Comparison of ENCODE assay signal across 9 cellular contexts in the genomic region with DNA sequence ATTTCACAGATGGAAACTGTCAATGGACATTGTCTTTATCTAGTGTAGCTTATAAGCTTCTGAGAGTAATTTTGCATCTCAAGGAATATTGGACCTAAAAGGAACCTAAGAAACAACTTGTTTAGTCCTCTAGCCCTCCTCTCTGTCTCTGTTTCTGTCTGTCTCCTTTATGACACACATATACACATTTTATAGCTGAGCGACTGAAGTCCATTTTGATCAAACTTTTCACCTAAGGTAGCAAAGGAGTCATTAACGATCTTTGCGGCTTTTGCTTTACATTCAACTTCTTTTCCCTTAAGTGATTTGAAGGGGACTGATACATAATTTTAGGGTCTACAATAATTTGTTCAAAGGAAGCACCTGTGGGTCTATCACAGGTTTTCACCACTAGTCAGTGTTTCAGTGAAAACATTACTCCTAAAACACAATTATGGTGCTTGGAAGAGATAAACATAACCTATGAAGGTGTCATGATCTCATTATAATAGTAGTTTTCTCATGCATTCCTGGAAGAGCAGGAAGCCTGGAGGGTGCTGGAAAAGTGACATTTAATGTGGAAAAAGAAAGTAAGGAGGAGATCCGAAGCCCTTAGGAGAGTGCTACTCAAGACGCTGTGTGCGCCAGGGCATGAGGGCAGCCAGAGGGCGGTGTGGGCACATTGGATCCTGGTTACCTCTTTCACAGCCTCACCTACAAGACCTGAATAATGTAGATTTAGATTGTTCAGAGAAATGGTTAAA.
A peak's percentile ranks its signal among the peaks of the same experiment; 100 is the strongest.
DNase-seq lines count a peak whose midpoint lies in the region; ATAC-seq, FAIRE-seq and TF ChIP-seq lines count a peak whose summit lies in the region.
"Had no signal": no experiment of that assay in that cellular context is flagged by ENCODE, and none has a peak within 500 bp of the region (broad histone marks: within the 10 kb centered on the region; RNA-seq: fewer than 3 reads in every experiment).

No MANE protein-coding gene starts in this region.

- TF ChIP-seq CTCF in esophagus muscularis mucosa (IDR thresholded peaks at IDR 0.05) (peak; percentile 75 to 79 (median 75)), pancreas (IDR thresholded peaks at IDR 0.05) (peak; percentile 20 to 67 (median 62)), vagina (IDR thresholded peaks at IDR 0.05) (peak; percentile 19 to 43 (median 26))

- peak; percentile 5 for DNase-seq in NCI-H146 (lab: John Stamatoyannopoulos, UW)
- DNase-seq in NCI-H146 treated with DMSO at 0.1 percent for 48 hours (lab: John Stamatoyannopoulos, UW; ENCODE audit: unreplicated experiment) = no peak
- DNase-seq in NCI-H1092 treated with DMSO at 0.1 percent for 48 hours (lab: John Stamatoyannopoulos, UW) = peak; percentile 43
- peak; percentile 54 for DNase-seq in activated CD8-positive, alpha-beta memory T cell treated with anti-CD3 and anti-CD28 coated beads, Interleukin-2, amount 50 U/mL, for 4 hours
- no peak for DNase-seq in esophagus muscularis mucosa (ENCODE audit: extremely low spot score)
- DNase-seq in pancreas = peak; percentile 35 to 79 (median 57)
- no peak for DNase-seq in vagina (ENCODE audit: extremely low spot score in 2 of 2)
- no peak for DNase-seq in RKO (ENCODE audit: low spot score)

- H3K4me3 ChIP-seq in esophagus muscularis mucosa = no peak overlapping the region
- H3K4me3 ChIP-seq in pancreas = no peak overlapping the region
- no peak overlapping the region for H3K4me3 ChIP-seq in vagina
- H3K4me3 ChIP-seq: BLaER1 had no signal

- peak; percentile 71 for FAIRE-seq in pancreas (lab: Jason Lieb, UNC)

- H3K36me3 ChIP-seq in esophagus muscularis mucosa = no peaks in the 10 kb centered on the region
- H3K36me3 ChIP-seq in pancreas = no peaks in the 10 kb centered on the region
- no peaks in the 10 kb centered on the region for H3K36me3 ChIP-seq in vagina
- H3K36me3 ChIP-seq: BLaER1 had no signal

- TF ChIP-seq EP300 in esophagus muscularis mucosa (IDR thresholded peaks at IDR 0.05) = no peak

- H3K27me3 ChIP-seq in esophagus muscularis mucosa (no peaks in the 10 kb centered on the region), pancreas (no peaks in the 10 kb centered on the region), vagina (no peaks in the 10 kb centered on the region)
- H3K27me3 ChIP-seq: BLaER1 had no signal

- 61% methylated on average over 7 of the region's 7 CpGs for WGBS in esophagus muscularis mucosa
- 58 to 59% methylated on average over 7 of the region's 7 CpGs for WGBS in pancreas, 2 donors

- no peak for TF ChIP-seq POLR2A in esophagus muscularis mucosa (IDR thresholded peaks at IDR 0.05; ENCODE audit: low read depth)
- no peak for TF ChIP-seq POLR2A in vagina (IDR thresholded peaks at IDR 0.05)

- no peak overlapping the region for H3K27ac ChIP-seq in esophagus muscularis mucosa (replicated peaks in 1 of 4)
- H3K27ac ChIP-seq in pancreas = no peak overlapping the region
- H3K27ac ChIP-seq in vagina = no peak overlapping the region
- H3K27ac ChIP-seq: BLaER1 had no signal

- no peaks in the 10 kb centered on the region for H3K9me3 ChIP-seq in esophagus muscularis mucosa
- no peaks in the 10 kb centered on the region for H3K9me3 ChIP-seq in pancreas
- H3K9me3 ChIP-seq in vagina = no peaks in the 10 kb centered on the region
- H3K9me3 ChIP-seq: BLaER1 had no signal

- intact Hi-C loops in esophagus muscularis mucosa (cut with DNase I) = loop anchor here (5.0 kb wide), 1 partner anchor 352 kb away; the partner anchor contains the start of gene PIGC
- intact Hi-C loops in pancreas (cut with DNase I) = loop anchor here in 1 of 3 donors (5.0 kb wide), 1 partner anchor 307 kb away; no protein-coding TSS in a partner anchor
- intact Hi-C loops in vagina (cut with DNase I) = no loop called here

- no peaks in the 10 kb centered on the region for H3K4me1 ChIP-seq in esophagus muscularis mucosa
- peaks cover 0 to 6% (median 6%) of the 10 kb centered on the region in 3 donors for H3K4me1 ChIP-seq in pancreas
- H3K4me1 ChIP-seq in vagina = no peaks in the 10 kb centered on the region
- H3K4me1 ChIP-seq: BLaER1 had no signal

- peak; percentile 81 to 99 (median 96) for ATAC-seq in pancreas

Comparison
In these comparisons a context has a peak if more than half of its experiments do, and no peak if none do; other contexts are left out.
1. DNase-seq: peak in NCI-H146 (single experiment), NCI-H1092 treated with DMSO at 0.1 percent for 48 hours (single experiment), activated CD8-positive, alpha-beta memory T cell treated with anti-CD3 and anti-CD28 coated beads, Interleukin-2, amount 50 U/mL, for 4 hours (single experiment) and pancreas (6 of 6); none in NCI-H146 treated with DMSO at 0.1 percent for 48 hours (single experiment), esophagus muscularis mucosa (single experiment), vagina (0 of 2) and RKO (single experiment).
2. Peak in every context shown above with its lines, with median percentiles within 50 percentile points of each other: CTCF ChIP-seq.